29 cellular contexts compared by ENCODE assay signal in genomic region chr2:89834306-89834705, GRCh38.
"Had no signal": no experiment of that assay in that cellular context is flagged by ENCODE, and none has a peak within 500 bp of the region (broad histone marks: within the 10 kb centered on the region; RNA-seq: fewer than 3 reads in every experiment).

No MANE protein-coding gene starts in this region.

- H3K27ac ChIP-seq: ascending aorta, VCaP had no signal

- FAIRE-seq: TTC549 had no signal

- H3K4me1 ChIP-seq: ascending aorta had no signal

- H3K36me3 ChIP-seq: ascending aorta had no signal

- H3K27me3 ChIP-seq: ascending aorta had no signal

- DNase-seq: activated B cell treated with CpG ODN at 0.5 μM for 24 hours; activated CD4-positive, alpha-beta memory T cell treated with anti-CD3 and anti-CD28 coated beads for 36 hours; activated CD4-positive, alpha-beta T cell treated with anti-CD3 and anti-CD28 coated beads for 4 hours; activated CD4-positive, alpha-beta T cell treated with anti-CD3 and anti-CD28 coated beads, Interleukin-2, amount 10 ng/mL, durations not matched to agents 24 days and 14 days; activated CD4-positive, alpha-beta T cell treated with anti-CD3 and anti-CD28 coated beads, Interleukin-2, amount 50 U/mL, for 1 hour; activated CD4-positive, alpha-beta T cell treated with anti-CD3 and anti-CD28 coated beads, Interleukin-2, amount 50 U/mL, for 4 hours; activated CD4-positive, CD25-positive, alpha-beta regulatory T cell treated with anti-CD3 and anti-CD28 coated beads, Interleukin-2, amount 50 U/mL, for 72 hours; activated CD8-positive, alpha-beta memory T cell treated with anti-CD3 and anti-CD28 coated beads, Interleukin-2, amount 50 U/mL, for 4 hours; activated CD8-positive, alpha-beta T cell treated with anti-CD3 and anti-CD28 coated beads for 36 hours; activated effector memory CD4-positive, alpha-beta T cell treated with anti-CD3 and anti-CD28 coated beads, Interleukin-2, amount 50 U/mL, for 16 hours; activated gamma-delta T cell treated with Interleukin-2 at 50 U/mL for 16 hours; activated naive CD4-positive, alpha-beta T cell; activated naive CD4-positive, alpha-beta T cell treated with anti-CD3 and anti-CD28 coated beads, Interleukin-2, amount 10 ng/mL, durations not matched to agents 7 days and 5 days; activated naive CD8-positive, alpha-beta T cell treated with anti-CD3 and anti-CD28 coated beads, Interleukin-2, amount 10 ng/mL, durations not matched to agents 7 days and 5 days; activated naive CD8-positive, alpha-beta T cell treated with anti-CD3 and anti-CD28 coated beads, Interleukin-2, amount 50 U/mL, for 24 hours; activated T-cell treated with anti-CD3 and anti-CD28 coated beads for 4 hours; activated T-cell treated with anti-CD3 and anti-CD28 coated beads, Interleukin-2, amount 50 U/mL, for 1 hour; activated T-cell treated with anti-CD3 and anti-CD28 coated beads, Interleukin-2, amount 50 U/mL, for 4 hours; activated T-cell treated with anti-CD3 and anti-CD28 coated beads, Interleukin-2, amount 50 U/mL, for 72 hours; amygdala; anterior cingulate cortex; central memory CD4-positive, alpha-beta T cell; SW 1271; T-helper 2 cell; T-helper 9 cell had no signal

- ATAC-seq: activated CD8-positive, alpha-beta T cell treated with anti-CD3 and anti-CD28 coated beads for 36 hours; activated naive CD8-positive, alpha-beta T cell treated with anti-CD3 and anti-CD28 coated beads, Interleukin-2, amount 50 U/mL, for 24 hours; activated T-cell treated with anti-CD3 and anti-CD28 coated beads, Interleukin-2, amount 50 U/mL, for 4 hours; activated T-cell treated with anti-CD3 and anti-CD28 coated beads, Interleukin-2, amount 50 U/mL, for 72 hours; activated T-helper 17 cell treated with anti-CD3 and anti-CD28 coated beads, Interleukin-2, amount 50 U/mL, for 72 hours had no signal

- H3K4me3 ChIP-seq: ascending aorta had no signal
